Comparison of ENCODE assay signal across 16 cellular contexts in genomic region chr2:12010779-12011178, GRCh38.
"Had no signal": no experiment of that assay in that cellular context is flagged by ENCODE, and none has a peak within 500 bp of the region (broad histone marks: within the 10 kb centered on the region; RNA-seq: fewer than 3 reads in every experiment).

No MANE protein-coding gene starts in this region.

- ATAC-seq: activated CD4-positive, alpha-beta T cell treated with anti-CD3 and anti-CD28 coated beads for 36 hours; effector memory CD8-positive, alpha-beta T cell; left ventricle myocardium superior; mucosa of descending colon had no signal

- H3K27me3 Mint-ChIP-seq: naive B cell had no signal

- H3K27me3 ChIP-seq: esophagus squamous epithelium, ovary, tibial artery had no signal

- H3K4me1 ChIP-seq: tibial artery had no signal

- H3K4me3 Mint-ChIP-seq: activated CD4-positive, alpha-beta memory T cell treated with anti-CD3 and anti-CD28 coated beads for 36 hours; activated CD4-positive, alpha-beta T cell treated with anti-CD3 and anti-CD28 coated beads for 36 hours; activated naive CD8-positive, alpha-beta T cell; effector memory CD8-positive, alpha-beta T cell; naive B cell had no signal

- DNase-seq: activated CD4-positive, alpha-beta memory T cell treated with anti-CD3 and anti-CD28 coated beads for 36 hours; activated CD4-positive, alpha-beta T cell treated with anti-CD3 and anti-CD28 coated beads for 36 hours; amygdala; effector memory CD8-positive, alpha-beta T cell; esophagus squamous epithelium; hippocampal formation; islet precursor cell; left ventricle myocardium superior; mesenchymal stem cell; mucosa of descending colon; naive B cell; ovary; stimulated activated naive CD4-positive, alpha-beta T cell; SW 1271; tibial artery had no signal

- H3K36me3 ChIP-seq: esophagus squamous epithelium, ovary, tibial artery had no signal

- H3K9me3 ChIP-seq: esophagus squamous epithelium, mucosa of descending colon, ovary, tibial artery had no signal

- H3K27ac Mint-ChIP-seq: activated CD4-positive, alpha-beta memory T cell treated with anti-CD3 and anti-CD28 coated beads for 36 hours; activated CD4-positive, alpha-beta T cell treated with anti-CD3 and anti-CD28 coated beads for 36 hours; activated naive CD8-positive, alpha-beta T cell; effector memory CD8-positive, alpha-beta T cell had no signal

- H3K9me3 Mint-ChIP-seq: activated CD4-positive, alpha-beta memory T cell treated with anti-CD3 and anti-CD28 coated beads for 36 hours; effector memory CD8-positive, alpha-beta T cell had no signal

- H3K4me3 ChIP-seq: esophagus squamous epithelium, mucosa of descending colon, ovary, tibial artery had no signal

- H3K27ac ChIP-seq: esophagus squamous epithelium, ovary, tibial artery had no signal

- H3K36me3 Mint-ChIP-seq: activated CD4-positive, alpha-beta memory T cell treated with anti-CD3 and anti-CD28 coated beads for 36 hours; naive B cell had no signal
